ENCODE assay signal across 23 cellular contexts in the genomic region with DNA sequence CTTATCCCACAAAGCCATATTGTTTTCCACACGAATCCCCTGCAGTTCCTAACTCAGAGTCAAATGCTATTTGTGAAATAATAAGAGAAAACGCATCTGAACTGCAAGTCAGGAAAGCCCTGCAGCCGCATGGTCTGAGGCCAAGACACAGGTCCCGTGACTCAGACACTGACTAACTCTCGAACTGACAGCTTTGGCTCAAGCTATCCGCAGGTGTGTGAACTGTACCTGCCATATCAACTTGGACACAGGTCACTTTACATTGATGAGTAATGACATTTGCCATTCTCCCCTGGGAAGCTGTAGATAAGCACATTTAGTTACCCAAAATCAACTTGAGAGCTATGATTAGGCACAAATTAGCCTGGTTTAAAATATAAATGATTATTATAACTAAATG. TPM values are rescaled to one million over a fixed set of nuclear protein-coding genes. Genes with fewer than 3 reads are reported as not detected.
DNase-seq lines count a peak whose midpoint lies in the region; ATAC-seq and TF ChIP-seq lines count a peak whose summit lies in the region.
"Had no signal": no experiment of that assay in that cellular context is flagged by ENCODE, and none has a peak within 500 bp of the region (broad histone marks: within the 10 kb centered on the region; RNA-seq: fewer than 3 reads in every experiment).

No MANE protein-coding gene starts in this region.

- H3K4me2 ChIP-seq in PC-3 (ENCODE audit: low read length): peak overlapping the region; percentile 16

- no peak overlapping the region for H3K9ac ChIP-seq in PC-3 (ENCODE audit: low read length)

- H3K36me3 ChIP-seq in PC-3 (ENCODE audit: low read depth, low read length) (peaks cover 4% of the 10 kb centered on the region; the same call in 1 of the 2 replicates), left lung (peaks cover 0 to 31% of the 10 kb centered on the region in 2 donors), testis (ENCODE audit: low read depth, missing control alignments) (no peaks in the 10 kb centered on the region)
- H3K36me3 ChIP-seq: HAP-1, ovary had no signal

- peak overlapping the region; percentile 10; the same call in 1 of the 2 replicates for H2AFZ ChIP-seq in PC-3 (ENCODE audit: low read length)

- no peaks in the 10 kb centered on the region for H3K27me3 ChIP-seq in PC-3 (ENCODE audit: low read length)
- no peaks in the 10 kb centered on the region for H3K27me3 ChIP-seq in left lung
- H3K27me3 ChIP-seq in testis: no peaks in the 10 kb centered on the region
- H3K27me3 ChIP-seq: ovary had no signal

- DNase-seq in GF-D8 (lab: John Stamatoyannopoulos, UW) (peak; percentile 56), PC-3 (peak; percentile 93), cerebellar cortex (ENCODE audit: low spot score) (peak; percentile 76), left lung (peak in 1 of 2 donors; percentile 46), testis (no peak), NCI-H2029 (lab: John Stamatoyannopoulos, UW) (no peak)
- DNase-seq: activated CD4-positive, alpha-beta memory T cell treated with anti-CD3 and anti-CD28 coated beads, Interleukin-2, amount 10 ng/mL, durations not matched to agents 7 days and 5 days; activated CD4-positive, CD25-positive, alpha-beta regulatory T cell; activated naive CD4-positive, alpha-beta T cell; CD4-positive, CD25-positive, alpha-beta regulatory T cell; left colon; natural killer cell; NCI-H1436 treated with DMSO at 0.1 percent for 48 hours; NCI-H2171 treated with DMSO at 0.1 percent for 48 hours; NCI-H774; ovary had no signal

- TF ChIP-seq POLR2A in testis (IDR thresholded peaks at IDR 0.05): no peak

- no TSS peak for BruUV-seq in PC-3 (replicated peaks; lab: Mats Ljungman, UMichigan)

- ATAC-seq in PC-3: peak; percentile 99
- ATAC-seq in left lung: peak; percentile 22
- no peak for ATAC-seq in HG02610 (IDR thresholded peaks at IDR 0.05; ENCODE audit: unreplicated experiment)
- no peak for ATAC-seq in HG03108 (IDR thresholded peaks at IDR 0.05; ENCODE audit: unreplicated experiment)
- ATAC-seq: HepG2; left colon; natural killer cell; sciatic nerve; stimulated activated memory B cell treated with anti-CD40 and anti-IgM and Interleukin-4, amounts not matched to agents 10 μg/mL and 1 μg/mL and 100 μg/mL, for 72 hours had no signal

- no peaks in the 10 kb centered on the region for H3K9me3 ChIP-seq in PC-3 (ENCODE audit: low read length)
- H3K9me3 ChIP-seq in left lung: no peaks in the 10 kb centered on the region
- no peaks in the 10 kb centered on the region for H3K9me3 ChIP-seq in testis
- H3K9me3 ChIP-seq: HAP-1, ovary had no signal

- peaks cover 6% of the 10 kb centered on the region for H3F3A ChIP-seq in PC-3 (ENCODE audit: low read length, unreplicated experiment)

- intact Hi-C loops in PC-3 (cut with micrococcal nuclease): no loop called here
- intact Hi-C loops in left lung (cut with DNase I): no loop called here
- intact Hi-C loops in testis (cut with DNase I; ENCODE audit: low total_unique reads): no loop called here

- no peaks in the 10 kb centered on the region for H3K9me2 ChIP-seq in PC-3 (replicated peaks; ENCODE audit: low read length)

- TF ChIP-seq CTCF in PC-3 (conservative IDR thresholded peaks at IDR 0.05; ENCODE audit: low read depth, low read length) (no peak), left lung (IDR thresholded peaks at IDR 0.05) (no peak), testis (IDR thresholded peaks at IDR 0.05) (no peak)

- 86 to 89% methylated on average over 6 of the region's 6 CpGs for WGBS in testis, 2 donors

- peak overlapping the region; percentile 35 for H3K27ac ChIP-seq in PC-3 (ENCODE audit: low read length)
- peak overlapping the region in 1 of 2 donors; percentile 37 for H3K27ac ChIP-seq in left lung
- H3K27ac ChIP-seq in testis: no peak overlapping the region
- H3K27ac ChIP-seq: ovary, SK-N-MC had no signal

- no peaks in the 10 kb centered on the region for H4K20me1 ChIP-seq in PC-3 (ENCODE audit: low read length)

- H3K4me3 ChIP-seq in PC-3 (ENCODE audit: low read length): no peak overlapping the region
- H3K4me3 ChIP-seq in left lung: no peak overlapping the region
- H3K4me3 ChIP-seq in testis: no peak overlapping the region
- H3K4me3 ChIP-seq: HAP-1, ovary, SK-N-MC had no signal

- POLR2A ChIA-PET in PC-3 (lab: Charles Lee; ENCODE audit: unreplicated experiment): no interaction called here

- H3K79me2 ChIP-seq in PC-3 (ENCODE audit: low read length): no peaks in the 10 kb centered on the region

- peaks cover 28% of the 10 kb centered on the region for H3K4me1 ChIP-seq in PC-3 (ENCODE audit: insufficient read depth, low read length)
- peaks cover 0 to 22% of the 10 kb centered on the region in 2 donors for H3K4me1 ChIP-seq in left lung
- H3K4me1 ChIP-seq in testis: no peaks in the 10 kb centered on the region
- H3K4me1 ChIP-seq: HAP-1 had no signal

- CTCF ChIA-PET in PC-3 (lab: Charles Lee): interaction anchor here (1.8 kb wide), 1 partner anchor 202 kb away, joined by 9 read pairs; no protein-coding TSS in a partner anchor

RNA-seq across cellular contexts. Expression of a gene that starts 34.9 kb away (rescaled TPM):
- total RNA-seq in PC-3 (2014; rRNA removed) (48.2 and 57.0 TPM in 2 replicates), left lung (10 to 100 TPM; 21.5 to 26.9 TPM), testis (10 to 100 TPM; 61.2 to 81.3 TPM)
- 48.1 TPM for polyA plus RNA-seq in testis (ENCODE audit: insufficient read depth, low read depth, low replicate concordance)

Comparison
In these comparisons a context has a peak if more than half of its experiments do, and no peak if none do; other contexts are left out.
1. DNase-seq: peak in GF-D8 (single experiment), PC-3 (single experiment) and cerebellar cortex (single experiment); none in testis (single experiment) and NCI-H2029 (single experiment).
2. ATAC-seq: peak in PC-3 (single experiment) and left lung (single experiment); none in HG02610 (single experiment) and HG03108 (single experiment).